ENCODE assay signal across 7 cellular contexts in the genomic region with DNA sequence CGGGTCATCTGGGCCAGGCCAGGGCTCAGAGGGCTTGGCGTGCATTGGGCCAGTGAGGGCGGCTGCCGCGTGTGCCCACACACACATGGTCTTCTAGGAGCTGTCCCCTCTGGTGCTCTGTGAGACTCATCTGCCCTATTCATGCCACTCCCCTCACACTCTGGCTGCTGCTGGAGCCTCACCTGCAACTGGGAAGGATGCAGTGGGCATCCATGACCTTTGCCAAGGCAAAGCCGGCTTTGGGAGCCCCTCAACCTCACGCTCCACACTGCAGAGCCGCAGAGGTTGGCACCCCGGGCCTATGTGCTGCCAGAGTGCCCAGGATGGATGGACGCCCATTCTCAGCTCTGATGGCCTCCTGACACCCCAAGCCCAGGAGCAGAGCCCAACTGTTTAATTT.
"Had no signal": no experiment of that assay in that cellular context is flagged by ENCODE, and none has a peak within 500 bp of the region (broad histone marks: within the 10 kb centered on the region; RNA-seq: fewer than 3 reads in every experiment).

No MANE protein-coding gene starts in this region.

- H3K9ac ChIP-seq: GM23248 had no signal

- DNase-seq: GM23248, GOT3, H7 had no signal

- H3K27ac ChIP-seq: GM23248, HL-60 had no signal

- H3K4me3 ChIP-seq: GM23248, HAP-1 had no signal

- H2AFZ ChIP-seq: GM23248 had no signal

- H3K4me1 ChIP-seq: HAP-1 had no signal

- H3K36me3 ChIP-seq: HAP-1 had no signal

- ATAC-seq: HCT116, HepG2 had no signal

- H3K9me3 ChIP-seq: HAP-1 had no signal
